ENCODE assay signal across 8 cellular contexts in genomic region chr21:43865471-43866181, GRCh38. TPM values are rescaled to one million over a fixed set of nuclear protein-coding genes. Genes with fewer than 3 reads are reported as not detected.
DNase-seq lines count a peak whose midpoint lies in the region; TF ChIP-seq lines count a peak whose summit lies in the region.

No MANE protein-coding gene starts in this region.

- H3K4me3 Mint-ChIP-seq in H9, result peak overlapping the region; percentile 59 to 70; a peak in 4 of 5 replicates

- H3K4me1 ChIP-seq in H9 (ENCODE audit: insufficient read depth, low read length) (no peaks in the 10 kb centered on the region; the same call in 1 of the 2 replicates), mammary epithelial cell (ENCODE audit: insufficient read depth, low read length) (peaks cover 14% of the 10 kb centered on the region)

- dilution Hi-C loops in mammary epithelial cell (cut with HindIII; ENCODE audit: low sequenced_read_pairs), result loop anchor here (5.0 kb wide), 1 partner anchor 42 kb away; no protein-coding TSS in a partner anchor

- H3K79me2 ChIP-seq in H9 (ENCODE audit: insufficient read depth, low read length) (no peaks in the 10 kb centered on the region), mammary epithelial cell (ENCODE audit: insufficient read depth, low read length) (peaks cover 21% of the 10 kb centered on the region)

- H4K20me1 ChIP-seq in H9 (ENCODE audit: control insufficient read depth, insufficient read depth, insufficient read length) (no peaks in the 10 kb centered on the region), mammary epithelial cell (ENCODE audit: insufficient read depth, low read length) (no peaks in the 10 kb centered on the region)

- H3K4me2 ChIP-seq in H9 (ENCODE audit: insufficient read depth, insufficient read length, low read length), result peak overlapping the region; percentile 40
- H3K4me2 ChIP-seq in mammary epithelial cell (ENCODE audit: insufficient read depth, low read depth, low read length), result peak overlapping the region; percentile 75

- H4K91ac ChIP-seq in H9 (ENCODE audit: insufficient read length, low read depth, low read length), result no peak overlapping the region

- WGBS in H9 (ENCODE audit: extremely low coverage, insufficient read length, low lambda C conversion rate), result no CpG with 5 or more reads among the region's 73 CpGs
- no CpG with 5 or more reads among the region's 73 CpGs for WGBS in mammary epithelial cell (ENCODE audit: low coverage, missing lambda C conversion rate)

- H4K5ac ChIP-seq in H9 (ENCODE audit: insufficient read length, low read depth, low read length), result no peak overlapping the region

- no peaks in the 10 kb centered on the region for H3K36me3 ChIP-seq in mammary epithelial cell (ENCODE audit: insufficient read depth, low read length)

- no peaks in the 10 kb centered on the region for H3K79me1 ChIP-seq in H9 (ENCODE audit: insufficient read depth, low read depth, low read length, poor library complexity, severe bottlenecking)

- no peak overlapping the region for H3K56ac ChIP-seq in H9 (ENCODE audit: insufficient read length, low read depth, low read length)

- no peak overlapping the region for H3K18ac ChIP-seq in H9 (ENCODE audit: insufficient read length, low read depth, low read length)

- BruUV-seq in mammary epithelial cell (replicated peaks; lab: Mats Ljungman, UMichigan), result no TSS peak

- no peaks in the 10 kb centered on the region for H3K9me3 Mint-ChIP-seq in H9

- H3K4me3 ChIP-seq in AG10803 (ENCODE audit: low read length) (peak overlapping the region; percentile 67), mammary epithelial cell (replicated peaks in 1 of 3; ENCODE audit: insufficient read depth in 1 of 3, low read depth in 2 of 3, low read length in 3 of 3) (peak overlapping the region; percentile 55 to 62 (median 58))

- no peak overlapping the region for H3K23ac ChIP-seq in H9 (ENCODE audit: insufficient read length, low read depth, low read length)

- H3K36me3 Mint-ChIP-seq in H9 (ENCODE audit: insufficient read depth in 1 of 3, low read depth in 3 of 3), result 0 out of 7 replicates have a peak, but pooled peaks cover 0 to 2% (median 2%) of the 10 kb centered on the region in 3 experiments

- H4K8ac ChIP-seq in H9 (replicated peaks; ENCODE audit: insufficient read length, low read depth, low read length), result no peak overlapping the region

- H2AK5ac ChIP-seq in H9 (ENCODE audit: insufficient read length, low read length), result no peak overlapping the region

- no peak overlapping the region for H3K14ac ChIP-seq in H9 (ENCODE audit: insufficient read depth, low read length)

- H2BK20ac ChIP-seq in H9 (ENCODE audit: low read depth, low read length, poor library complexity, severe bottlenecking), result no peak overlapping the region

- no peak overlapping the region for H2BK12ac ChIP-seq in H9 (ENCODE audit: insufficient read length, low read depth, low read length)

- no peak overlapping the region for H3K27ac Mint-ChIP-seq in H9

- H3K9me3 ChIP-seq in H9 (ENCODE audit: control insufficient read depth, low read depth, low read length), result no peaks in the 10 kb centered on the region
- no peaks in the 10 kb centered on the region for H3K9me3 ChIP-seq in mammary epithelial cell (replicated peaks; ENCODE audit: insufficient read depth, low read length)

- H3K9ac ChIP-seq in H9 (ENCODE audit: extremely low read depth, insufficient read length, low read length) (no peak overlapping the region), mammary epithelial cell (ENCODE audit: insufficient read depth, low read length) (peak overlapping the region; percentile 38)

- H3K27ac ChIP-seq in H9 (ENCODE audit: insufficient read length, low read depth, low read length) (no peak overlapping the region), mammary epithelial cell (ENCODE audit: insufficient read depth, low read depth, low read length) (peak overlapping the region; percentile 18), layer of hippocampus (ENCODE audit: low read depth, low read length) (peak overlapping the region; percentile 62)

- H3K4me1 Mint-ChIP-seq in H9, result peaks cover 11 to 12% of the 10 kb centered on the region in 2 experiments

- no peak overlapping the region for H3K4ac ChIP-seq in H9 (ENCODE audit: low read depth, low read length)

- no peak overlapping the region for H2BK15ac ChIP-seq in H9 (ENCODE audit: low read depth, low read length)

- TF ChIP-seq CTCF in AG10803 (conservative IDR thresholded peaks at IDR 0.05; ENCODE audit: low read length) (no peak), H9 (conservative IDR thresholded peaks at IDR 0.05) (no peak), mammary epithelial cell (conservative IDR thresholded peaks at IDR 0.05 in 1 of 2, IDR thresholded peaks at IDR 0.05 in 1 of 2; ENCODE audit: extremely low read depth in 1 of 2, insufficient read depth in 1 of 2, low read depth in 1 of 2, low read length in 2 of 2) (no peak)

- no peak overlapping the region for H2BK5ac ChIP-seq in H9 (ENCODE audit: insufficient read length, low read length)

- DNase-seq in AG10803 (ENCODE audit: low read depth), result peak; percentile 22
- no peak for DNase-seq in H9
- peak; percentile 44 for DNase-seq in T-helper 9 cell
- DNase-seq in mammary epithelial cell, result peak; percentile 30
- DNase-seq in stimulated activated CD4-positive, alpha-beta T cell treated with anti-CD3 and anti-CD28 coated beads, Interleukin-2, amount 100 ng/mL, for 4 hours (ENCODE audit: low read depth), result peak; percentile 38
- DNase-seq in NCI-H1048 (lab: John Stamatoyannopoulos, UW), result no peak
- DNase-seq in NCI-H187 treated with DMSO at 0.1 percent for 48 hours (lab: John Stamatoyannopoulos, UW), result no peak

- H3K27me3 ChIP-seq in H9 (ENCODE audit: insufficient read depth, low read length), result no peaks in the 10 kb centered on the region
- no peaks in the 10 kb centered on the region for H3K27me3 ChIP-seq in mammary epithelial cell (ENCODE audit: insufficient read depth, low read length)
- H3K27me3 ChIP-seq in layer of hippocampus (ENCODE audit: control insufficient read depth, insufficient read depth, low read length), result no peaks in the 10 kb centered on the region

- H2AFZ ChIP-seq in H9 (ENCODE audit: low read length), result no peak overlapping the region
- H2AFZ ChIP-seq in mammary epithelial cell (ENCODE audit: low read depth, low read length), result peak overlapping the region; percentile 70

- no peaks in the 10 kb centered on the region for H3K23me2 ChIP-seq in H9 (ENCODE audit: insufficient read length, low read depth, low read length, poor library complexity, severe bottlenecking)

- no peak overlapping the region for H2BK120ac ChIP-seq in H9 (ENCODE audit: low read depth, low read length, poor library complexity, severe bottlenecking)

- intact Hi-C loops in mammary epithelial cell (cut with micrococcal nuclease), result loop anchor here (1.0 to 2.0 kb wide), 2 partner anchors 55 to 74 kb away; no protein-coding TSS in a partner anchor

- H3K27me3 Mint-ChIP-seq in H9 (ENCODE audit: low read depth), result peaks cover 23% of the 10 kb centered on the region

- CTCF ChIA-PET in mammary epithelial cell (lab: Charles Lee; ENCODE audit: low non-redundant PET), result interaction anchor here (0.6 kb wide), 1 partner anchor 74 kb away, joined by 5 read pairs; no protein-coding TSS in a partner anchor

- no peak overlapping the region for H3T11ph ChIP-seq in H9 (ENCODE audit: low read length)

- in situ Hi-C loops in mammary epithelial cell (cut with MboI; ENCODE audit: low sequenced_read_pairs in 2 of 2), result no loop called here

RNA-seq across cellular contexts. Expression of gene AGPAT3, which starts 0.6 kb away (rescaled TPM):
- 13.0 TPM in 2 replicates for total RNA-seq in H9 (2021)
- 10 to 100 TPM; 32.5 to 35.8 TPM for total RNA-seq in mammary epithelial cell
- 13.1 TPM for polyA plus RNA-seq in mammary epithelial cell
- polyA minus RNA-seq in mammary epithelial cell, result 49.0 TPM

Comparison
In these comparisons a context has a peak if more than half of its experiments do, and no peak if none do; other contexts are left out.
1. DNase-seq: peak in AG10803 (single experiment), T-helper 9 cell (single experiment), mammary epithelial cell (single experiment) and stimulated activated CD4-positive, alpha-beta T cell treated with anti-CD3 and anti-CD28 coated beads, Interleukin-2, amount 100 ng/mL, for 4 hours (single experiment); none in H9 (single experiment), NCI-H1048 (single experiment) and NCI-H187 treated with DMSO at 0.1 percent for 48 hours (single experiment).